Comparison of ENCODE assay signal across 8 cellular contexts in genomic region chr5:80254767-80255424, GRCh38. TPM values are rescaled to one million over a fixed set of nuclear protein-coding genes. Genes with fewer than 3 reads are reported as not detected.
DNase-seq lines count a peak whose midpoint lies in the region; ATAC-seq and TF ChIP-seq lines count a peak whose summit lies in the region.

No MANE protein-coding gene starts in this region.

- H3K4me1 ChIP-seq in PC-3 (ENCODE audit: insufficient read depth, low read length) (peaks cover 19% of the 10 kb centered on the region), liver (ENCODE audit: control insufficient read depth in 4 of 4, insufficient read depth in 4 of 4, low read length in 3 of 4) (peaks cover 8 to 41% (median 30%) of the 10 kb centered on the region in 4 donors), stomach smooth muscle (ENCODE audit: control insufficient read depth, insufficient read depth, low read length) (peaks cover 27% of the 10 kb centered on the region)

- H3K27me3 Mint-ChIP-seq in activated naive CD4-positive, alpha-beta T cell treated with anti-CD3 and anti-CD28 coated beads for 36 hours (ENCODE audit: low read depth), result no peaks in the 10 kb centered on the region

- H3K27me3 ChIP-seq in PC-3 (ENCODE audit: low read length) (no peaks in the 10 kb centered on the region), liver (ENCODE audit: control insufficient read depth in 4 of 4, insufficient read depth in 4 of 4, low read length in 3 of 4) (no peaks in the 10 kb centered on the region), stomach smooth muscle (ENCODE audit: control insufficient read depth in 1 of 2, insufficient read depth in 2 of 2, low read length in 2 of 2) (no peaks in the 10 kb centered on the region)

- H3K36me3 Mint-ChIP-seq in activated naive CD4-positive, alpha-beta T cell treated with anti-CD3 and anti-CD28 coated beads for 36 hours (ENCODE audit: low read depth), result peaks cover 16% of the 10 kb centered on the region

- H3K9ac ChIP-seq in PC-3 (ENCODE audit: low read length), result peak overlapping the region; percentile 68
- H3K9ac ChIP-seq in liver (ENCODE audit: low read depth in 1 of 2, low read length in 2 of 2), result peak overlapping the region; percentile 48 to 96
- H3K9ac ChIP-seq in stomach smooth muscle (ENCODE audit: low read length in 2 of 2), result peak overlapping the region; percentile 60 to 88

- H3F3A ChIP-seq in PC-3 (ENCODE audit: low read length, unreplicated experiment), result no peaks in the 10 kb centered on the region

- H4K20me1 ChIP-seq in PC-3 (ENCODE audit: low read length), result 0 out of 2 replicates have a peak, but pooled peaks cover 4% of the 10 kb centered on the region

- H3K4me3 Mint-ChIP-seq in activated naive CD4-positive, alpha-beta T cell treated with anti-CD3 and anti-CD28 coated beads for 36 hours, result peak overlapping the region; percentile 81

- H3K4me3 ChIP-seq in PC-3 (ENCODE audit: low read length), result peak overlapping the region; percentile 88
- H3K4me3 ChIP-seq in liver (ENCODE audit: low read depth in 1 of 3, low read length in 3 of 3), result peak overlapping the region; percentile 69 to 82 (median 79)
- peak overlapping the region; percentile 88 to 97 for H3K4me3 ChIP-seq in stomach smooth muscle (ENCODE audit: low read length in 2 of 2)

- peaks cover 50% of the 10 kb centered on the region for H3K79me2 ChIP-seq in PC-3 (ENCODE audit: low read length)

- H3K4me2 ChIP-seq in PC-3 (ENCODE audit: low read length), result peak overlapping the region; percentile 87

- BruUV-seq in PC-3 (replicated peaks; lab: Mats Ljungman, UMichigan), result TSS peak; percentile 61

- no peak overlapping the region for H3K27ac ChIP-seq in PC-3 (ENCODE audit: low read length)
- H3K27ac ChIP-seq in cingulate gyrus (ENCODE audit: low read depth, low read length), result peak overlapping the region; percentile 13
- peak overlapping the region; percentile 88 to 94 for H3K27ac ChIP-seq in liver (ENCODE audit: low read depth in 1 of 2, low read length in 2 of 2)
- peak overlapping the region; percentile 97 for H3K27ac ChIP-seq in stomach smooth muscle (ENCODE audit: low read length)

- peak overlapping the region; percentile 84 for H3K27ac Mint-ChIP-seq in activated naive CD4-positive, alpha-beta T cell treated with anti-CD3 and anti-CD28 coated beads for 36 hours

- H3K4me1 Mint-ChIP-seq in activated naive CD4-positive, alpha-beta T cell treated with anti-CD3 and anti-CD28 coated beads for 36 hours (ENCODE audit: low read depth), result peaks cover 51% of the 10 kb centered on the region

- WGBS in liver, result 1% methylated on average over 22 of the region's 22 CpGs

- peak overlapping the region; percentile 73 for H2AFZ ChIP-seq in PC-3 (ENCODE audit: low read length)

- POLR2A ChIA-PET in PC-3 (lab: Charles Lee; ENCODE audit: unreplicated experiment), result interaction anchor here (0.9 to 1.0 kb wide), 2 partner anchors 8 to 9 kb away, joined by 3 read pairs; no protein-coding TSS in a partner anchor

- no peaks in the 10 kb centered on the region for H3K9me3 Mint-ChIP-seq in activated naive CD4-positive, alpha-beta T cell treated with anti-CD3 and anti-CD28 coated beads for 36 hours

- CTCF ChIA-PET in activated naive CD4-positive, alpha-beta T cell treated with anti-CD3 and anti-CD28 coated beads for 36 hours (lab: Charles Lee), result interaction anchor here (0.6 to 2.3 kb wide), 14 partner anchors 11 to 163 kb away, joined by 3 to 15 read pairs (median 4); no protein-coding TSS in a partner anchor
- CTCF ChIA-PET in PC-3 (lab: Charles Lee), result interaction anchor here (1.0 kb wide), 1 partner anchor 163 kb away, joined by 3 read pairs; no protein-coding TSS in a partner anchor

- TF ChIP-seq CTCF in PC-3 (conservative IDR thresholded peaks at IDR 0.05; ENCODE audit: low read depth, low read length), result no peak
- TF ChIP-seq CTCF in liver (IDR thresholded peaks at IDR 0.05; ENCODE audit: low read depth, low read length, missing input control), result no peak

- peak in 1 of 2 donors; percentile 15 for TF ChIP-seq RAD21 in liver (IDR thresholded peaks at IDR 0.05)

- H3K9me3 ChIP-seq in PC-3 (ENCODE audit: low read length) (no peaks in the 10 kb centered on the region), liver (ENCODE audit: control insufficient read depth in 4 of 4, low read length in 3 of 4) (no peaks in the 10 kb centered on the region), stomach smooth muscle (ENCODE audit: control insufficient read depth in 2 of 2, low read length in 2 of 2) (no peaks in the 10 kb centered on the region)

- H3K36me3 ChIP-seq in PC-3 (ENCODE audit: low read depth, low read length) (no peaks in the 10 kb centered on the region), liver (ENCODE audit: control insufficient read depth in 4 of 4, insufficient read depth in 3 of 4, low read depth in 1 of 4, low read length in 3 of 4) (no peaks in the 10 kb centered on the region), stomach smooth muscle (ENCODE audit: control insufficient read depth in 2 of 2, insufficient read depth in 2 of 2, low read length in 2 of 2) (no peaks in the 10 kb centered on the region)

- H3K9me2 ChIP-seq in PC-3 (replicated peaks; ENCODE audit: low read length), result no peaks in the 10 kb centered on the region

- intact Hi-C loops in activated naive CD4-positive, alpha-beta T cell treated with anti-CD3 and anti-CD28 coated beads for 36 hours (cut with micrococcal nuclease), result loop anchor here (1.0 to 10.0 kb wide), 7 partner anchors 8 to 740 kb away; partner anchors contain the start of genes DHFR, HOMER1, MSH3 and ZFYVE16
- intact Hi-C loops in PC-3 (cut with micrococcal nuclease), result loop anchor here (2.0 to 10.0 kb wide), 2 partner anchors 68 to 130 kb away; no protein-coding TSS in a partner anchor

- DNase-seq in activated naive CD4-positive, alpha-beta T cell treated with anti-CD3 and anti-CD28 coated beads for 36 hours, result peak; percentile 31
- no peak for DNase-seq in activated naive CD4-positive, alpha-beta T cell (lab: John Stamatoyannopoulos, UW)
- DNase-seq in PC-3, result peak; percentile 10

- peak; percentile 28 for ATAC-seq in PC-3
- ATAC-seq in GM19467 (IDR thresholded peaks at IDR 0.05; ENCODE audit: unreplicated experiment), result no peak
- no peak for ATAC-seq in GM18511 (IDR thresholded peaks at IDR 0.05; ENCODE audit: unreplicated experiment)

TF ChIP-seq in liver, 16 proteins besides CTCF, POLR2A, EP300 and RAD21:
- TF ChIP-seq FOXA2 (IDR thresholded peaks at IDR 0.05) (no peak), TAF1 (conservative IDR thresholded peaks at IDR 0.05) (no peak), EGR1 (IDR thresholded peaks at IDR 0.05; ENCODE audit: low read depth in 2 of 2) (no peak), ZBTB33 (IDR thresholded peaks at IDR 0.05) (no peak), NR2F2 (IDR thresholded peaks at IDR 0.05) (no peak), SP1 (IDR thresholded peaks at IDR 0.05) (no peak), FOXA1 (IDR thresholded peaks at IDR 0.05) (no peak)

RNA-seq across cellular contexts. Expression of gene SERINC5, which starts 1.0 kb away (rescaled TPM):
- 10 to 100 TPM; 34.8 to 36.4 TPM for total RNA-seq in activated naive CD4-positive, alpha-beta T cell treated with anti-CD3 and anti-CD28 coated beads for 36 hours
- 5.7 and 6.9 TPM in 2 replicates for total RNA-seq in PC-3 (2014; rRNA removed)
- total RNA-seq in liver, result 10 to 100 TPM; 37.4 to 82.3 TPM
- polyA plus RNA-seq in liver, result 10 to 100 TPM; 22.2 to 26.6 TPM

Comparison
In these comparisons a context has a peak if more than half of its experiments do, and no peak if none do; other contexts are left out.
1. DNase-seq: peak in activated naive CD4-positive, alpha-beta T cell treated with anti-CD3 and anti-CD28 coated beads for 36 hours (single experiment) and PC-3 (single experiment); none in activated naive CD4-positive, alpha-beta T cell (0 of 4).
2. Peak in every context shown above with its lines, with median percentiles within 50 percentile points of each other: H3K4me3 ChIP-seq and H3K9ac ChIP-seq.